23 cellular contexts compared by ENCODE assay signal in genomic region chr14:103233328-103233727, GRCh38.
A peak's percentile ranks its signal among the peaks of the same experiment; 100 is the strongest.
DNase-seq lines count a peak whose midpoint lies in the region; ATAC-seq, FAIRE-seq and TF ChIP-seq lines count a peak whose summit lies in the region.
"Had no signal": no experiment of that assay in that cellular context is flagged by ENCODE, and none has a peak within 500 bp of the region (broad histone marks: within the 10 kb centered on the region; RNA-seq: fewer than 3 reads in every experiment).

No MANE protein-coding gene starts in this region.

- H2BK20ac ChIP-seq in H1 (ENCODE audit: low read length): no peak overlapping the region

- H3K27me3 Mint-ChIP-seq in WTC11 (ENCODE audit: low read depth): peaks cover 5% of the 10 kb centered on the region; the same call in 1 of the 2 replicates
- H3K27me3 Mint-ChIP-seq in natural killer cell treated with Interleukin-12 subunit alpha and Interleukin-12 subunit beta and Interleukin-15 and Interleukin-18, amount 100 ng/mL, for 72 hours: peaks cover 19 to 30% of the 10 kb centered on the region in 2 donors
- H3K27me3 Mint-ChIP-seq in activated T-cell treated with anti-CD3 and anti-CD28 coated beads, Interleukin-2, amount 50 U/mL, for 24 hours: peaks cover 31% of the 10 kb centered on the region

- H3K14ac ChIP-seq in H1 (ENCODE audit: insufficient read length) (no peak overlapping the region), trophoblast cell (ENCODE audit: low read length) (no peak overlapping the region)

- H2BK5ac ChIP-seq in H1 (ENCODE audit: low read depth, low read length): no peak overlapping the region
- no peak overlapping the region for H2BK5ac ChIP-seq in trophoblast cell (ENCODE audit: low read depth, low read length, poor library complexity)

- H2AK5ac ChIP-seq in H1 (ENCODE audit: low read depth, low read length) (no peak overlapping the region), trophoblast cell (ENCODE audit: low read length) (no peak overlapping the region)

- H2BK15ac ChIP-seq in H1 (ENCODE audit: low read length): no peak overlapping the region

- H3K23ac ChIP-seq in H1 (ENCODE audit: insufficient read length) (no peak overlapping the region), trophoblast cell (ENCODE audit: low read length) (no peak overlapping the region)

- no peak for TF ChIP-seq POLR2A in H1 (IDR thresholded peaks at IDR 0.05; ENCODE audit: control extremely low read depth in 1 of 2, low read depth in 2 of 2, low read length in 2 of 2)

- peaks cover 0 to 6% (median 3%) of the 10 kb centered on the region in 4 experiments; a peak in 3 of 7 replicates for H3K4me1 ChIP-seq in H1 (replicated peaks in 1 of 4; ENCODE audit: control insufficient read depth in 3 of 4, insufficient read depth in 4 of 4, low read length in 3 of 4)
- H3K4me1 ChIP-seq in osteoblast (ENCODE audit: insufficient read depth, low read length): no peaks in the 10 kb centered on the region
- H3K4me1 ChIP-seq in trophoblast cell (ENCODE audit: control insufficient read depth in 1 of 2, insufficient read depth in 2 of 2, low read length in 2 of 2): no peaks in the 10 kb centered on the region

- no peak overlapping the region for H4K12ac ChIP-seq in trophoblast cell (ENCODE audit: low read depth, low read length)

- TF ChIP-seq CTCF in GM13977 (IDR thresholded peaks at IDR 0.05; ENCODE audit: extremely low read depth, insufficient read depth, missing control alignments) (no peak), WTC11 (IDR thresholded peaks at IDR 0.05) (no peak), H1 (IDR thresholded peaks at IDR 0.05; ENCODE audit: control extremely low read depth in 1 of 3, insufficient read depth in 1 of 3, low read depth in 1 of 3, low read length in 3 of 3) (no peak), osteoblast (IDR thresholded peaks at IDR 0.05; ENCODE audit: extremely low read depth, low read depth, low read length) (no peak)

- H2BK120ac ChIP-seq in H1 (replicated peaks; ENCODE audit: low read depth, low read length): no peak overlapping the region
- no peak overlapping the region for H2BK120ac ChIP-seq in trophoblast cell (ENCODE audit: insufficient read depth, low read length, poor library complexity)

- no peak overlapping the region for H3K27ac Mint-ChIP-seq in WTC11
- no peak overlapping the region for H3K27ac Mint-ChIP-seq in natural killer cell treated with Interleukin-12 subunit alpha and Interleukin-12 subunit beta and Interleukin-15 and Interleukin-18, amount 100 ng/mL, for 72 hours
- H3K27ac Mint-ChIP-seq in activated T-cell treated with anti-CD3 and anti-CD28 coated beads, Interleukin-2, amount 50 U/mL, for 24 hours: no peak overlapping the region
- H3K27ac Mint-ChIP-seq: CD8-positive, alpha-beta memory T cell; IgD-negative memory B cell had no signal

- no peak for TF ChIP-seq RAD21 in H1 (IDR thresholded peaks at IDR 0.05 in 1 of 2, conservative IDR thresholded peaks at IDR 0.05 in 1 of 2; ENCODE audit: low read depth in 2 of 2, low read length in 2 of 2)

- no peaks in the 10 kb centered on the region for H4K20me1 ChIP-seq in H1 (replicated peaks in 1 of 2; ENCODE audit: control insufficient read depth in 1 of 2, insufficient read depth in 2 of 2, low read length in 2 of 2)
- H4K20me1 ChIP-seq in osteoblast (ENCODE audit: insufficient read depth, low read length): no peaks in the 10 kb centered on the region

- no peaks in the 10 kb centered on the region for H3K23me2 ChIP-seq in H1 (ENCODE audit: low read depth, low read length)

- 94% methylated on average over 3 of the region's 3 CpGs; no CpG with 5 or more reads in 1 of the 2 experiments for WGBS in H1 (ENCODE audit: extremely low coverage in 1 of 2, insufficient coverage in 1 of 2, insufficient read length in 1 of 2, insufficient replicate concordance in 2 of 2, low coverage in 1 of 2, low lambda C conversion rate in 2 of 2, missing lambda C conversion rate in 1 of 2), 2 experiments
- WGBS in trophoblast cell (ENCODE audit: extremely low coverage, insufficient coverage, insufficient read length): no CpG with 5 or more reads among the region's 3 CpGs

- POLR2A ChIA-PET in WTC11 (lab: Charles Lee) (no interaction called here), H1 (lab: Charles Lee; ENCODE audit: partially characterized antibody) (no interaction called here)

- no peak overlapping the region for H3K4me2 ChIP-seq in H1 (ENCODE audit: insufficient read depth in 1 of 2, low read depth in 2 of 2, low read length in 2 of 2)
- H3K4me2 ChIP-seq in osteoblast (ENCODE audit: insufficient read depth, low read length): no peak overlapping the region
- H3K4me2 ChIP-seq in trophoblast cell (ENCODE audit: low read length): no peak overlapping the region

- H4K8ac ChIP-seq in H1 (ENCODE audit: extremely low read depth, insufficient read depth, low read length): no peak overlapping the region
- H4K8ac ChIP-seq in trophoblast cell (ENCODE audit: low read depth, low read length): no peak overlapping the region

- H3K4ac ChIP-seq in H1 (replicated peaks; ENCODE audit: insufficient read length, low read depth, low read length) (no peak overlapping the region), trophoblast cell (ENCODE audit: low read depth, low read length) (no peak overlapping the region)

- no peak for TF ChIP-seq EP300 in H1 (IDR thresholded peaks at IDR 0.05; ENCODE audit: borderline replicate concordance in 1 of 2, low read depth in 2 of 2, low read length in 2 of 2)

- no peak overlapping the region for H3K9ac ChIP-seq in H1 (replicated peaks in 1 of 4; ENCODE audit: extremely low read depth in 1 of 4, low read depth in 3 of 4, low read length in 3 of 4)
- no peak overlapping the region for H3K9ac ChIP-seq in trophoblast cell (ENCODE audit: low read length)
- H3K9ac ChIP-seq: GM23248 had no signal

- no peak overlapping the region for H3K4me3 ChIP-seq in H1 (ENCODE audit: extremely low read depth in 1 of 4, insufficient read depth in 2 of 4, low read depth in 3 of 4, low read length in 4 of 4)
- no peak overlapping the region for H3K4me3 ChIP-seq in osteoblast (ENCODE audit: insufficient read depth, low read length)
- no peak overlapping the region for H3K4me3 ChIP-seq in trophoblast cell (ENCODE audit: low read depth, low read length)
- H3K4me3 ChIP-seq: GM12878, GM23248 had no signal

- H3K79me1 ChIP-seq in H1 (ENCODE audit: low read depth, low read length): no peaks in the 10 kb centered on the region
- H3K79me1 ChIP-seq in trophoblast cell (ENCODE audit: low read length): no peaks in the 10 kb centered on the region

- H2BK12ac ChIP-seq in H1 (ENCODE audit: low read depth, low read length): peak overlapping the region; percentile 84; the same call in 1 of the 2 replicates
- H2BK12ac ChIP-seq in trophoblast cell (ENCODE audit: low read length): no peak overlapping the region

- H3K4me3 Mint-ChIP-seq in WTC11: no peak overlapping the region
- no peak overlapping the region for H3K4me3 Mint-ChIP-seq in natural killer cell treated with Interleukin-12 subunit alpha and Interleukin-12 subunit beta and Interleukin-15 and Interleukin-18, amount 100 ng/mL, for 72 hours
- H3K4me3 Mint-ChIP-seq in activated T-cell treated with anti-CD3 and anti-CD28 coated beads, Interleukin-2, amount 50 U/mL, for 24 hours: no peak overlapping the region
- H3K4me3 Mint-ChIP-seq: CD8-positive, alpha-beta memory T cell; IgD-negative memory B cell had no signal

- H3K9me3 Mint-ChIP-seq in WTC11: peaks cover 13% of the 10 kb centered on the region
- peaks cover 7% of the 10 kb centered on the region for H3K9me3 Mint-ChIP-seq in natural killer cell treated with Interleukin-12 subunit alpha and Interleukin-12 subunit beta and Interleukin-15 and Interleukin-18, amount 100 ng/mL, for 72 hours
- H3K9me3 Mint-ChIP-seq in activated T-cell treated with anti-CD3 and anti-CD28 coated beads, Interleukin-2, amount 50 U/mL, for 24 hours: peaks cover 11% of the 10 kb centered on the region

- H3K27me3 ChIP-seq in H1 (replicated peaks in 1 of 4; ENCODE audit: control insufficient read depth in 3 of 4, extremely low read depth in 1 of 4, insufficient read depth in 3 of 4, low read length in 3 of 4): no peaks in the 10 kb centered on the region
- peaks cover 6% of the 10 kb centered on the region for H3K27me3 ChIP-seq in osteoblast (ENCODE audit: insufficient read depth, low read length)
- H3K27me3 ChIP-seq in trophoblast cell (ENCODE audit: insufficient read depth, low read length): no peaks in the 10 kb centered on the region

- no peak overlapping the region for H3K56ac ChIP-seq in H1 (replicated peaks; ENCODE audit: insufficient read length, low read depth, low read length)

- CTCF ChIA-PET in WTC11 (lab: Charles Lee) (no interaction called here), H1 (lab: Charles Lee; ENCODE audit: partially characterized antibody) (interaction anchor here (0.8 to 1.4 kb wide), 4 partner anchors 17 to 129 kb away, joined by 3 to 6 read pairs (median 4); no protein-coding TSS in a partner anchor)

- in situ Hi-C loops in GM13977 (cut with MboI; ENCODE audit: low pct_unique_long_range_greater_than_20kb, low sequenced_read_pairs, unreplicated experiment): no loop called here

- H3K79me2 ChIP-seq in H1 (ENCODE audit: control insufficient read depth in 1 of 2, insufficient read depth in 2 of 2, low read length in 2 of 2) (no peaks in the 10 kb centered on the region), osteoblast (ENCODE audit: insufficient read depth, low read length) (no peaks in the 10 kb centered on the region), trophoblast cell (ENCODE audit: control insufficient read depth, insufficient read depth, low read length, poor library complexity) (no peaks in the 10 kb centered on the region)

- peaks cover 13% of the 10 kb centered on the region for H3K4me1 Mint-ChIP-seq in WTC11
- no peaks in the 10 kb centered on the region for H3K4me1 Mint-ChIP-seq in natural killer cell treated with Interleukin-12 subunit alpha and Interleukin-12 subunit beta and Interleukin-15 and Interleukin-18, amount 100 ng/mL, for 72 hours (ENCODE audit: low read depth in 2 of 2)
- H3K4me1 Mint-ChIP-seq in activated T-cell treated with anti-CD3 and anti-CD28 coated beads, Interleukin-2, amount 50 U/mL, for 24 hours (ENCODE audit: low read depth): no peaks in the 10 kb centered on the region
- H3K4me1 Mint-ChIP-seq: CD8-positive, alpha-beta memory T cell; IgD-negative memory B cell had no signal

- no peak for FAIRE-seq in H1 (lab: Jason Lieb, UNC)
- FAIRE-seq: A204.1, GM12878, GM19239, H54, HTR-8/SVneo had no signal

- H3K9me3 ChIP-seq in H1 (ENCODE audit: insufficient read depth in 2 of 2, low read depth in 1 of 2, low read length in 1 of 2) (peaks cover 2 to 4% of the 10 kb centered on the region in 2 experiments; a peak in 2 of 4 replicates), osteoblast (ENCODE audit: low read depth, low read length) (no peaks in the 10 kb centered on the region), trophoblast cell (ENCODE audit: insufficient read depth, low read depth, low read length) (peaks cover 5% of the 10 kb centered on the region)

- no peak overlapping the region for H3K27ac ChIP-seq in H1 (ENCODE audit: low read depth, low read length)
- H3K27ac ChIP-seq in osteoblast (ENCODE audit: low read depth, low read length): no peak overlapping the region
- H3K27ac ChIP-seq in trophoblast cell (ENCODE audit: low read depth, low read length): no peak overlapping the region
- H3K27ac ChIP-seq: GM23248 had no signal

- H3K18ac ChIP-seq in H1 (ENCODE audit: extremely low read depth, low read length) (no peak overlapping the region), trophoblast cell (ENCODE audit: low read length) (no peak overlapping the region)

- H3K36me3 Mint-ChIP-seq in WTC11: peaks cover 7% of the 10 kb centered on the region
- H3K36me3 Mint-ChIP-seq in natural killer cell treated with Interleukin-12 subunit alpha and Interleukin-12 subunit beta and Interleukin-15 and Interleukin-18, amount 100 ng/mL, for 72 hours: peaks cover 12% of the 10 kb centered on the region
- no peaks in the 10 kb centered on the region for H3K36me3 Mint-ChIP-seq in activated T-cell treated with anti-CD3 and anti-CD28 coated beads, Interleukin-2, amount 50 U/mL, for 24 hours (ENCODE audit: low read depth)
- H3K36me3 Mint-ChIP-seq: CD8-positive, alpha-beta memory T cell; IgD-negative memory B cell had no signal

- no peaks in the 10 kb centered on the region for H3K36me3 ChIP-seq in H1 (ENCODE audit: control insufficient read depth in 2 of 4, insufficient read depth in 4 of 4, low read length in 3 of 4)
- no peaks in the 10 kb centered on the region for H3K36me3 ChIP-seq in osteoblast (ENCODE audit: insufficient read depth, low read length)
- no peaks in the 10 kb centered on the region for H3K36me3 ChIP-seq in trophoblast cell (ENCODE audit: control insufficient read depth in 1 of 2, insufficient read depth in 2 of 2, low read length in 2 of 2)

- H2AFZ ChIP-seq in H1 (ENCODE audit: low read length): no peak overlapping the region
- H2AFZ ChIP-seq in osteoblast (ENCODE audit: low read length): no peak overlapping the region
- H2AFZ ChIP-seq in trophoblast cell (ENCODE audit: insufficient read depth, low read length, poor library complexity): no peak overlapping the region
- H2AFZ ChIP-seq: GM23248 had no signal

- no peak for ATAC-seq in WTC11
- no peak for ATAC-seq in natural killer cell treated with Interleukin-12 subunit alpha and Interleukin-12 subunit beta and Interleukin-15 and Interleukin-18, amount 100 ng/mL, for 72 hours
- ATAC-seq: GM12878 had no signal

- DNase-seq in GM13977 (ENCODE audit: low spot score) (peak; percentile 20), WTC11 (ENCODE audit: low spot score) (no peak), H1 (ENCODE audit: low read depth in 1 of 2, low spot score in 2 of 2) (no peak), osteoblast (ENCODE audit: insufficient read length, low spot score, missing footprints) (peak; percentile 66), trophoblast cell (no peak), C1 segment of cervical spinal cord (lab: John Stamatoyannopoulos, UW) (no peak)
- no peak for DNase-seq in natural killer cell treated with Interleukin-12 subunit alpha and Interleukin-12 subunit beta and Interleukin-15 and Interleukin-18, amount 100 ng/mL, for 72 hours (ENCODE audit: low spot score)
- DNase-seq in activated T-cell treated with anti-CD3 and anti-CD28 coated beads, Interleukin-2, amount 50 U/mL, for 24 hours: no peak
- DNase-seq: AML-193; CD8-positive, alpha-beta memory T cell; DMS 273 treated with DMSO at 0.1 percent for 48 hours; DMS53; DND-41; EL; GM23248; HCEC 1CT; KBM-7 had no signal

- no peak overlapping the region for H4K5ac ChIP-seq in H1 (ENCODE audit: insufficient read length, low read depth, low read length)

- H4K91ac ChIP-seq in H1 (replicated peaks; ENCODE audit: insufficient read length, low read length) (no peak overlapping the region), trophoblast cell (ENCODE audit: low read depth, low read length) (no peak overlapping the region)

Comparison
In these comparisons a context has a peak if more than half of its experiments do, and no peak if none do; other contexts are left out.
1. DNase-seq: peak in GM13977 (single experiment) and osteoblast (single experiment); none in WTC11 (single experiment), H1 (0 of 2), trophoblast cell (0 of 2), C1 segment of cervical spinal cord (0 of 14), natural killer cell treated with Interleukin-12 subunit alpha and Interleukin-12 subunit beta and Interleukin-15 and Interleukin-18, amount 100 ng/mL, for 72 hours (single experiment) and activated T-cell treated with anti-CD3 and anti-CD28 coated beads, Interleukin-2, amount 50 U/mL, for 24 hours (single experiment).